ENCODE assay signal across 22 cellular contexts in the genomic region with DNA sequence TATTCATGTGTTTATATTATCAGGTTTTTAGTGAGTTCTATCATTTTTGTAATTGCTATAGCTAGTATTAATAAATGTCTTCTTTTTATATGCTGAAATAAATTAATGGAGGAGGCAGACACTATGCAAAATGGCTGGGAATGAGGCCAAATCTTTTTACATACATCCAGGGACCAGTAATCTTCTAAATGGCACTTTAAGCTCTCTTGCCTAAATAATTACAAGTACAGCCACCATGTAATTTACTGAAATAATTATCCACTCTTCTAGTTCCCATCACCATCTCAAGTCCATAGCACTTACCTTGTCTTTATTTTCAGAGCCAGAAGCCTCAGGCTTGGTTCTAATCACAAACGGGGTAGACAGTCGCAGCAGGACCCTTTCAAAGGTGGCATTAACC.
DNase-seq lines count a peak whose midpoint lies in the region; ATAC-seq and TF ChIP-seq lines count a peak whose summit lies in the region.
"Had no signal": no experiment of that assay in that cellular context is flagged by ENCODE, and none has a peak within 500 bp of the region (broad histone marks: within the 10 kb centered on the region; RNA-seq: fewer than 3 reads in every experiment).

No MANE protein-coding gene starts in this region.

- peak; percentile 9 for DNase-seq in NCI-H1436 treated with DMSO at 0.1 percent for 48 hours (lab: John Stamatoyannopoulos, UW)
- peak; percentile 36 for DNase-seq in NCI-H526 treated with DMSO at 0.1 percent for 48 hours (lab: John Stamatoyannopoulos, UW)
- DNase-seq in KBM-7: no peak
- no peak for DNase-seq in hippocampal formation (lab: John Stamatoyannopoulos, UW)
- DNase-seq: CD4-positive, CD25-positive, alpha-beta regulatory T cell; COR-L47; DMS 273 treated with DMSO at 0.1 percent for 48 hours; DMS79 treated with DMSO at 0.1 percent for 48 hours; GM23248; NCI-H2029 treated with DMSO at 0.1 percent for 48 hours; NCI-H2171 treated with DMSO at 0.1 percent for 48 hours; NCI-H446 treated with DMSO at 0.1 percent for 48 hours; SIG-M5 had no signal

- H3K27ac ChIP-seq in 22Rv1 (peak overlapping the region; percentile 9; the same call in 1 of the 2 replicates), HEK293 (ENCODE audit: extremely low read depth, low read depth, low read length) (no peak overlapping the region)
- H3K27ac ChIP-seq: A549, GM23248, KMS-11, RWPE1 had no signal

- CTCF ChIA-PET in HEK293 (lab: Yijun Ruan, JAX): interaction anchor here (0.6 kb wide), 2 partner anchors 394 to 751 kb away, joined by 3 read pairs; no protein-coding TSS in a partner anchor

- POLR2A ChIA-PET in HEK293 (lab: Yijun Ruan, JAX): no interaction called here

- no peak overlapping the region for H3K4me3 ChIP-seq in HEK293 (ENCODE audit: low read depth, low read length)
- H3K4me3 ChIP-seq: A549, GM12878, GM23248, HAP-1 had no signal

- no peak for ATAC-seq in HG03457 (IDR thresholded peaks at IDR 0.05; ENCODE audit: unreplicated experiment)
- ATAC-seq: A549, GM12878, SK-N-SH treated with all-trans-retinoic acid at 6 μM for 48 hours had no signal

- in situ Hi-C loops in KBM-7 (cut with MboI; ENCODE audit: low pct_unique_long_range_greater_than_20kb, low sequenced_read_pairs): no loop called here

- TF ChIP-seq CTCF in 22Rv1 (IDR thresholded peaks at IDR 0.05) (no peak), HEK293 (tag by site-specific recombination; IDR thresholded peaks at IDR 0.05) (no peak)

- no peaks in the 10 kb centered on the region for H3K4me1 ChIP-seq in HEK293 (ENCODE audit: control insufficient read depth, insufficient read depth, low read length)
- H3K4me1 ChIP-seq: A549, HAP-1 had no signal

- no peaks in the 10 kb centered on the region; a peak in 1 of 3 replicates for H3K36me3 ChIP-seq in HEK293 (ENCODE audit: control insufficient read depth in 2 of 2, insufficient read depth in 1 of 2, low read length in 2 of 2)
- H3K36me3 ChIP-seq: HAP-1 had no signal

- no peaks in the 10 kb centered on the region for H3K9me3 ChIP-seq in HEK293 (ENCODE audit: control insufficient read depth, insufficient read depth, low read depth, low read length)
- H3K9me3 ChIP-seq: A549, HAP-1 had no signal

TF ChIP-seq in HEK293, 187 proteins besides CTCF, POLR2A, EP300 and RAD21:
- peak; percentile 91 for TF ChIP-seq SP7 (tag by site-specific recombination; IDR thresholded peaks at IDR 0.05)
- no peak for TF ChIP-seq ZNF223 (tag by site-specific recombination; IDR thresholded peaks at IDR 0.05)
- no peak for TF ChIP-seq ZNF155 (tag by site-specific recombination; IDR thresholded peaks at IDR 0.05)
- TF ChIP-seq ZBTB6 (tag by site-specific recombination; IDR thresholded peaks at IDR 0.05): no peak
- TF ChIP-seq ZNF426 (tag by site-specific recombination; IDR thresholded peaks at IDR 0.05): no peak
- TF ChIP-seq ZNF580 (tag by site-specific recombination; IDR thresholded peaks at IDR 0.05): no peak

Comparison
In these comparisons a context has a peak if more than half of its experiments do, and no peak if none do; other contexts are left out.
1. DNase-seq: peak in NCI-H1436 treated with DMSO at 0.1 percent for 48 hours (single experiment) and NCI-H526 treated with DMSO at 0.1 percent for 48 hours (single experiment); none in KBM-7 (single experiment) and hippocampal formation (0 of 2).